In the genomic region with DNA sequence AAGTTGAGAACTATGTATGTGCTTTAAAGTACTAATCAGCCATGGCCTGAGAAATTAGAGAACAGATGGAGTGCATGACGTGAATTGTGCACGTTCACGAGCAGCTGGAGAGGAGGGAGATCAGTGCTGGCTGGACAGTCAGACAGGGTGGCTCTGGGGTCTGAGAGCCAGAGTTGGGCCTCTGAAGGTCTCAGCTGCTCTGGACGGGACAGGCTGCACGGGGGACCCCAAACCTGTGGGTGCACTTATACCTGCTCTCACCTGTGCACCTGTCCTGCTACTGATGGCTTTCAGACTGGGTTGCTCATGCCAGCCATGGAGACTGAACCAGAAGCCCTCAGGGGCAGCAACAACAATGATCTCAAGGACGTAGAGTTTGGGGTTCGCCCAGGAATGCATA, we compare ENCODE assay signal across 33 cellular contexts. TPM values are rescaled to one million over a fixed set of nuclear protein-coding genes. Genes with fewer than 3 reads are reported as not detected.
"Had no signal": no experiment of that assay in that cellular context is flagged by ENCODE, and none has a peak within 500 bp of the region (broad histone marks: within the 10 kb centered on the region; RNA-seq: fewer than 3 reads in every experiment).

No MANE protein-coding gene starts in this region.

- H3K9me3 ChIP-seq: adrenal gland, ascending aorta, breast epithelium, esophagus muscularis mucosa, gastroesophageal sphincter, heart right ventricle had no signal

- H3K36me3 ChIP-seq: adrenal gland, ascending aorta, breast epithelium, cardiac muscle cell, esophagus muscularis mucosa, gastroesophageal sphincter, heart right ventricle had no signal

- H3K4me1 ChIP-seq: adrenal gland, ascending aorta had no signal

- DNase-seq: activated CD4-positive, alpha-beta memory T cell treated with anti-CD3 and anti-CD28 coated beads for 36 hours; activated CD4-positive, alpha-beta T cell treated with anti-CD3 and anti-CD28 coated beads, Interleukin-2, amount 10 ng/mL, durations not matched to agents 24 days and 14 days; activated CD8-positive, alpha-beta memory T cell treated with anti-CD3 and anti-CD28 coated beads, Interleukin-2, amount 10 ng/mL, durations not matched to agents 7 days and 5 days; activated CD8-positive, alpha-beta memory T cell treated with anti-CD3 and anti-CD28 coated beads, Interleukin-2, amount 50 U/mL, for 4 hours; activated CD8-positive, alpha-beta T cell treated with anti-CD3 and anti-CD28 coated beads, Interleukin-2, amount 10 ng/mL, durations not matched to agents 7 days and 5 days; activated effector memory CD4-positive, alpha-beta T cell treated with anti-CD3 and anti-CD28 coated beads, Interleukin-2, amount 50 U/mL, for 16 hours; activated naive CD4-positive, alpha-beta T cell treated with anti-CD3 and anti-CD28 coated beads for 36 hours; activated naive CD8-positive, alpha-beta T cell treated with anti-CD3 and anti-CD28 coated beads for 36 hours; activated naive CD8-positive, alpha-beta T cell treated with anti-CD3 and anti-CD28 coated beads, Interleukin-2, amount 50 U/mL, for 24 hours; activated T-cell treated with anti-CD3 and anti-CD28 coated beads, Interleukin-2, amount 50 U/mL, for 1 hour; activated T-cell treated with anti-CD3 and anti-CD28 coated beads, Interleukin-2, amount 50 U/mL, for 48 hours; central memory CD4-positive, alpha-beta T cell; cerebellar nuclear complex; effector memory CD4-positive, alpha-beta T cell; erythroblast; heart right ventricle; T-helper 2 cell had no signal

- ATAC-seq: activated CD4-positive, CD25-positive, alpha-beta regulatory T cell treated with anti-CD3 and anti-CD28 coated beads, Interleukin-2, amount 50 U/mL, for 24 hours; activated CD8-positive, alpha-beta memory T cell treated with anti-CD3 and anti-CD28 coated beads, Interleukin-2, amount 10 ng/mL, durations not matched to agents 7 days and 5 days; activated CD8-positive, alpha-beta T cell treated with anti-CD3 and anti-CD28 coated beads, Interleukin-2, amount 10 ng/mL, durations not matched to agents 7 days and 5 days; activated naive CD8-positive, alpha-beta T cell treated with anti-CD3 and anti-CD28 coated beads, Interleukin-2, amount 50 U/mL, for 24 hours; WTC11 had no signal

- H3K4me3 ChIP-seq: adrenal gland, ascending aorta, cardiac muscle cell, coronary artery, dorsolateral prefrontal cortex, esophagus muscularis mucosa, gastroesophageal sphincter, heart right ventricle had no signal

- H3K27ac ChIP-seq: ascending aorta, cardiac muscle cell, coronary artery, esophagus muscularis mucosa, gastroesophageal sphincter, heart right ventricle had no signal

- H3K27me3 ChIP-seq: adrenal gland, ascending aorta, breast epithelium, dorsolateral prefrontal cortex had no signal

RNA-seq across cellular contexts. Expression of gene UMODL1, which starts 43.5 kb away (rescaled TPM):
- total RNA-seq: activated CD4-positive, alpha-beta memory T cell treated with anti-CD3 and anti-CD28 coated beads for 36 hours; activated CD4-positive, alpha-beta T cell treated with anti-CD3 and anti-CD28 coated beads, Interleukin-2, amount 10 ng/mL, durations not matched to agents 24 days and 14 days; activated CD8-positive, alpha-beta memory T cell treated with anti-CD3 and anti-CD28 coated beads for 36 hours; activated CD8-positive, alpha-beta T cell treated with anti-CD3 and anti-CD28 coated beads, Interleukin-2, amount 10 ng/mL, durations not matched to agents 7 days and 5 days; activated naive CD4-positive, alpha-beta T cell treated with anti-CD3 and anti-CD28 coated beads for 36 hours; activated naive CD8-positive, alpha-beta T cell treated with anti-CD3 and anti-CD28 coated beads for 36 hours; activated T-helper 1 cell treated with anti-CD3 and anti-CD28 coated beads, Interleukin-12 subunit alpha, Interleukin-12 subunit beta, Interleukin-2, Interleukin-4 antibody, amounts not matched to agents 30 ng/mL and 10 ng/mL and 1 ng/mL, durations not matched to agents 14 hours and 24 hours and 36 hours; activated T-helper 2 cell treated with anti-CD3 and anti-CD28 coated beads, Interferon-gamma antibody, Interleukin-2, Interleukin-4, amounts not matched to agents 10 μg/mL and 5 μg/mL and 100 μg/mL, durations not matched to agents 14 hours and 24 hours and 36 hours; ascending aorta; breast epithelium; cardiac muscle cell; fibroblast of lung; fibroblast of villous mesenchyme; gastroesophageal sphincter; glomerular endothelial cell; WTC11 had no signal
- polyA plus RNA-seq: cardiac muscle cell, fibroblast of lung, heart right ventricle had no signal
